ENCODE assay signal across 1 cellular context in the genomic region with DNA sequence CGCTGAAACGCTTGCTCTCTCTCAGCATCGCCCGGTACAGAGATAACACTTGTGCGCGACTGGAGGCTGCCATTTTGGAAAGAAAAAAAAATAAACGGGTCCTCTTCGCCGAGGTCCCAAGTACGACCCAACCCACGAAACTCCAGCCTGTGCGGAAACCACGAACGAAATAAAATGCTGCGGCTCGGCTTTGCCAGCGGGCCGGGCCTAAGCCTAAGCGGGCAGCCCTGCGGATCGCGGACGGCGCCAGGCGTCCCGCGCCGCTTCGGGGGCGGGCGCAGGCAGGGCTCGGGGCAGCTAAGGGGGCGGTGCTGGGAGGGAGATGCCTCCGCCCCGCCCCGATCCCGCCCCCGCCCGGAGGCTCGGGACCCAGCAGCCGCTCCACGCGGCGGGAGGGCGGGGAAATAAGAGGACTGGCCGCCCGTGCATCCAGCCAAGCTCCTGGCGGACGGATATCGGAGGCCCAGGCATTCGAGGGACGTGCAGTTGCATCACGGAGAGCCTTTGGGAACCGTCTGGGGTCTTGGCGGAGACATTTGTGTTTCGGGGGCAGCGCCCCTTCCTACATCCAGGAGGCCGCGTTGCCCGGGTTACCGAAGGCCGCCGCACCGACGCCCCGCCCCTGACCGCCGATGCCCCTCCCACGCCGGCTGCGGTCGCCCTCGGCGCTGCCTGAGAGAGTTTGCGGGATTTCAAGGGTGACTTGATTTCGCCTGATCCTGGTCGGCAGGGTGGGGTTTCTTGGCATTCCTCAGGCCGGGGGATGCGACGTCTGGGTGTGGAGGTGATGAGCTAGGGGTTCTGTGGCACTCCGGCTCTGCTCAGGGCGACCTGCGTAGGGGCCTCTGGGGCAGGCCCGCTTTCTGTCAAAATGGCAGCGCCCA.
A peak's percentile ranks its signal among the peaks of the same experiment; 100 is the strongest.
TF ChIP-seq lines count a peak whose summit lies in the region.

A gene (plus strand): TSS at position 853 of the 884 bp plus-strand sequence.
A gene (minus strand): TSS at position 290 of the 884 bp plus-strand sequence. CDS start 217 bp downstream, at position 73.

TF ChIP-seq in HepG2, 621 proteins besides CTCF, POLR2A, EP300 and RAD21 (continued from another document and continues in another):
- TF ChIP-seq DNMT3B (CRISPR knock-in tag; conservative IDR thresholded peaks at IDR 0.05) (no peak), SMARCE1 (IDR thresholded peaks at IDR 0.05; ENCODE audit: borderline replicate concordance) (no peak), HOXA7 (CRISPR knock-in tag; IDR thresholded peaks at IDR 0.05) (no peak), DNMT1 (CRISPR knock-in tag; IDR thresholded peaks at IDR 0.05) (0 out of 2 replicates have a peak, but pooled peaks have one; percentile 39), CENPX (CRISPR knock-in tag; IDR thresholded peaks at IDR 0.05) (no peak), FOSL1 (CRISPR knock-in tag; IDR thresholded peaks at IDR 0.05; ENCODE audit: borderline replicate concordance) (no peak), GTF2F1 (IDR thresholded peaks at IDR 0.05; ENCODE audit: low read length) (no peak), ZNF567 (CRISPR knock-in tag; IDR thresholded peaks at IDR 0.05; ENCODE audit: borderline replicate concordance) (no peak; the same call in 1 of the 2 replicates), NPAS2 (CRISPR knock-in tag; IDR thresholded peaks at IDR 0.05; ENCODE audit: borderline replicate concordance) (no peak), RCOR2 (CRISPR knock-in tag; IDR thresholded peaks at IDR 0.05) (no peak), GATAD2A (CRISPR knock-in tag; IDR thresholded peaks at IDR 0.05) (no peak), SCMH1 (CRISPR knock-in tag; IDR thresholded peaks at IDR 0.05; ENCODE audit: borderline replicate concordance) (no peak), KLF9 (CRISPR knock-in tag; IDR thresholded peaks at IDR 0.05; ENCODE audit: low read depth) (0 out of 2 replicates have a peak, but pooled peaks have one; percentile 33), SRSF4 (IDR thresholded peaks at IDR 0.05; ENCODE audit: low read depth, low read length, poor library complexity, severe bottlenecking) (no peak), MAFK (conservative IDR thresholded peaks at IDR 0.05 in 1 of 2, IDR thresholded peaks at IDR 0.05 in 1 of 2; ENCODE audit: low read length in 2 of 2) (no peak), ZNF776 (CRISPR knock-in tag; IDR thresholded peaks at IDR 0.05) (no peak), ZNF556 (CRISPR knock-in tag; IDR thresholded peaks at IDR 0.05; ENCODE audit: borderline replicate concordance) (no peak), ASH2L (IDR thresholded peaks at IDR 0.05; ENCODE audit: insufficient read length, low read depth, low read length) (peak; percentile 96), JARID2 (CRISPR knock-in tag; IDR thresholded peaks at IDR 0.05; ENCODE audit: insufficient replicate concordance) (no peak), MYNN (CRISPR knock-in tag; IDR thresholded peaks at IDR 0.05; ENCODE audit: low read depth) (0 out of 2 replicates have a peak, but pooled peaks have one; percentile 61), ZSCAN22 (CRISPR knock-in tag; IDR thresholded peaks at IDR 0.05) (no peak), ZNF720 (CRISPR knock-in tag; IDR thresholded peaks at IDR 0.05) (no peak), ZNF766 (CRISPR knock-in tag; IDR thresholded peaks at IDR 0.05; ENCODE audit: borderline replicate concordance) (peak; percentile 76), GABPB1 (CRISPR knock-in tag; IDR thresholded peaks at IDR 0.05) (peak; percentile 82), NKX3-1 (CRISPR knock-in tag; IDR thresholded peaks at IDR 0.05) (peak; percentile 44; the same call in 1 of the 2 replicates)
- TF ChIP-seq, protein P1, sequence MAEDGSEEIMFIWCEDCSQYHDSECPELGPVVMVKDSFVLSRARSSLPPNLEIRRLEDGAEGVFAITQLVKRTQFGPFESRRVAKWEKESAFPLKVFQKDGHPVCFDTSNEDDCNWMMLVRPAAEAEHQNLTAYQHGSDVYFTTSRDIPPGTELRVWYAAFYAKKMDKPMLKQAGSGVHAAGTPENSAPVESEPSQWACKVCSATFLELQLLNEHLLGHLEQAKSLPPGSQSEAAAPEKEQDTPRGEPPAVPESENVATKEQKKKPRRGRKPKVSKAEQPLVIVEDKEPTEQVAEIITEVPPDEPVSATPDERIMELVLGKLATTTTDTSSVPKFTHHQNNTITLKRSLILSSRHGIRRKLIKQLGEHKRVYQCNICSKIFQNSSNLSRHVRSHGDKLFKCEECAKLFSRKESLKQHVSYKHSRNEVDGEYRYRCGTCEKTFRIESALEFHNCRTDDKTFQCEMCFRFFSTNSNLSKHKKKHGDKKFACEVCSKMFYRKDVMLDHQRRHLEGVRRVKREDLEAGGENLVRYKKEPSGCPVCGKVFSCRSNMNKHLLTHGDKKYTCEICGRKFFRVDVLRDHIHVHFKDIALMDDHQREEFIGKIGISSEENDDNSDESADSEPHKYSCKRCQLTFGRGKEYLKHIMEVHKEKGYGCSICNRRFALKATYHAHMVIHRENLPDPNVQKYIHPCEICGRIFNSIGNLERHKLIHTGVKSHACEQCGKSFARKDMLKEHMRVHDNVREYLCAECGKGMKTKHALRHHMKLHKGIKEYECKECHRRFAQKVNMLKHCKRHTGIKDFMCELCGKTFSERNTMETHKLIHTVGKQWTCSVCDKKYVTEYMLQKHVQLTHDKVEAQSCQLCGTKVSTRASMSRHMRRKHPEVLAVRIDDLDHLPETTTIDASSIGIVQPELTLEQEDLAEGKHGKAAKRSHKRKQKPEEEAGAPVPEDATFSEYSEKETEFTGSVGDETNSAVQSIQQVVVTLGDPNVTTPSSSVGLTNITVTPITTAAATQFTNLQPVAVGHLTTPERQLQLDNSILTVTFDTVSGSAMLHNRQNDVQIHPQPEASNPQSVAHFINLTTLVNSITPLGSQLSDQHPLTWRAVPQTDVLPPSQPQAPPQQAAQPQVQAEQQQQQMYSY (CRISPR knock-in tag; IDR thresholded peaks at IDR 0.05): no peak
- TF ChIP-seq, protein P2, sequence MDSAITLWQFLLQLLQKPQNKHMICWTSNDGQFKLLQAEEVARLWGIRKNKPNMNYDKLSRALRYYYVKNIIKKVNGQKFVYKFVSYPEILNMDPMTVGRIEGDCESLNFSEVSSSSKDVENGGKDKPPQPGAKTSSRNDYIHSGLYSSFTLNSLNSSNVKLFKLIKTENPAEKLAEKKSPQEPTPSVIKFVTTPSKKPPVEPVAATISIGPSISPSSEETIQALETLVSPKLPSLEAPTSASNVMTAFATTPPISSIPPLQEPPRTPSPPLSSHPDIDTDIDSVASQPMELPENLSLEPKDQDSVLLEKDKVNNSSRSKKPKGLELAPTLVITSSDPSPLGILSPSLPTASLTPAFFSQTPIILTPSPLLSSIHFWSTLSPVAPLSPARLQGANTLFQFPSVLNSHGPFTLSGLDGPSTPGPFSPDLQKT (CRISPR knock-in tag; IDR thresholded peaks at IDR 0.05; ENCODE audit: borderline replicate concordance): no peak
- TF ChIP-seq, protein P3, sequence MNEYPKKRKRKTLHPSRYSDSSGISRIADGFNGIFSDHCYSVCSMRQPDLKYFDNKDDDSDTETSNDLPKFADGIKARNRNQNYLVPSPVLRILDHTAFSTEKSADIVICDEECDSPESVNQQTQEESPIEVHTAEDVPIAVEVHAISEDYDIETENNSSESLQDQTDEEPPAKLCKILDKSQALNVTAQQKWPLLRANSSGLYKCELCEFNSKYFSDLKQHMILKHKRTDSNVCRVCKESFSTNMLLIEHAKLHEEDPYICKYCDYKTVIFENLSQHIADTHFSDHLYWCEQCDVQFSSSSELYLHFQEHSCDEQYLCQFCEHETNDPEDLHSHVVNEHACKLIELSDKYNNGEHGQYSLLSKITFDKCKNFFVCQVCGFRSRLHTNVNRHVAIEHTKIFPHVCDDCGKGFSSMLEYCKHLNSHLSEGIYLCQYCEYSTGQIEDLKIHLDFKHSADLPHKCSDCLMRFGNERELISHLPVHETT (CRISPR knock-in tag; conservative IDR thresholded peaks at IDR 0.05): peak; percentile 58; the same call in 1 of the 2 replicates
- TF ChIP-seq, protein P4, sequence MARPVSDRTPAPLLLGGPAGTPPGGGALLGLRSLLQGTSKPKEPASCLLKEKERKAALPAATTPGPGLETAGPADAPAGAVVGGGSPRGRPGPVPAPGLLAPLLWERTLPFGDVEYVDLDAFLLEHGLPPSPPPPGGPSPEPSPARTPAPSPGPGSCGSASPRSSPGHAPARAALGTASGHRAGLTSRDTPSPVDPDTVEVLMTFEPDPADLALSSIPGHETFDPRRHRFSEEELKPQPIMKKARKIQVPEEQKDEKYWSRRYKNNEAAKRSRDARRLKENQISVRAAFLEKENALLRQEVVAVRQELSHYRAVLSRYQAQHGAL (CRISPR knock-in tag; IDR thresholded peaks at IDR 0.05; ENCODE audit: not compliant biosample characterization): peak; percentile 30
- TF ChIP-seq, protein P5, sequence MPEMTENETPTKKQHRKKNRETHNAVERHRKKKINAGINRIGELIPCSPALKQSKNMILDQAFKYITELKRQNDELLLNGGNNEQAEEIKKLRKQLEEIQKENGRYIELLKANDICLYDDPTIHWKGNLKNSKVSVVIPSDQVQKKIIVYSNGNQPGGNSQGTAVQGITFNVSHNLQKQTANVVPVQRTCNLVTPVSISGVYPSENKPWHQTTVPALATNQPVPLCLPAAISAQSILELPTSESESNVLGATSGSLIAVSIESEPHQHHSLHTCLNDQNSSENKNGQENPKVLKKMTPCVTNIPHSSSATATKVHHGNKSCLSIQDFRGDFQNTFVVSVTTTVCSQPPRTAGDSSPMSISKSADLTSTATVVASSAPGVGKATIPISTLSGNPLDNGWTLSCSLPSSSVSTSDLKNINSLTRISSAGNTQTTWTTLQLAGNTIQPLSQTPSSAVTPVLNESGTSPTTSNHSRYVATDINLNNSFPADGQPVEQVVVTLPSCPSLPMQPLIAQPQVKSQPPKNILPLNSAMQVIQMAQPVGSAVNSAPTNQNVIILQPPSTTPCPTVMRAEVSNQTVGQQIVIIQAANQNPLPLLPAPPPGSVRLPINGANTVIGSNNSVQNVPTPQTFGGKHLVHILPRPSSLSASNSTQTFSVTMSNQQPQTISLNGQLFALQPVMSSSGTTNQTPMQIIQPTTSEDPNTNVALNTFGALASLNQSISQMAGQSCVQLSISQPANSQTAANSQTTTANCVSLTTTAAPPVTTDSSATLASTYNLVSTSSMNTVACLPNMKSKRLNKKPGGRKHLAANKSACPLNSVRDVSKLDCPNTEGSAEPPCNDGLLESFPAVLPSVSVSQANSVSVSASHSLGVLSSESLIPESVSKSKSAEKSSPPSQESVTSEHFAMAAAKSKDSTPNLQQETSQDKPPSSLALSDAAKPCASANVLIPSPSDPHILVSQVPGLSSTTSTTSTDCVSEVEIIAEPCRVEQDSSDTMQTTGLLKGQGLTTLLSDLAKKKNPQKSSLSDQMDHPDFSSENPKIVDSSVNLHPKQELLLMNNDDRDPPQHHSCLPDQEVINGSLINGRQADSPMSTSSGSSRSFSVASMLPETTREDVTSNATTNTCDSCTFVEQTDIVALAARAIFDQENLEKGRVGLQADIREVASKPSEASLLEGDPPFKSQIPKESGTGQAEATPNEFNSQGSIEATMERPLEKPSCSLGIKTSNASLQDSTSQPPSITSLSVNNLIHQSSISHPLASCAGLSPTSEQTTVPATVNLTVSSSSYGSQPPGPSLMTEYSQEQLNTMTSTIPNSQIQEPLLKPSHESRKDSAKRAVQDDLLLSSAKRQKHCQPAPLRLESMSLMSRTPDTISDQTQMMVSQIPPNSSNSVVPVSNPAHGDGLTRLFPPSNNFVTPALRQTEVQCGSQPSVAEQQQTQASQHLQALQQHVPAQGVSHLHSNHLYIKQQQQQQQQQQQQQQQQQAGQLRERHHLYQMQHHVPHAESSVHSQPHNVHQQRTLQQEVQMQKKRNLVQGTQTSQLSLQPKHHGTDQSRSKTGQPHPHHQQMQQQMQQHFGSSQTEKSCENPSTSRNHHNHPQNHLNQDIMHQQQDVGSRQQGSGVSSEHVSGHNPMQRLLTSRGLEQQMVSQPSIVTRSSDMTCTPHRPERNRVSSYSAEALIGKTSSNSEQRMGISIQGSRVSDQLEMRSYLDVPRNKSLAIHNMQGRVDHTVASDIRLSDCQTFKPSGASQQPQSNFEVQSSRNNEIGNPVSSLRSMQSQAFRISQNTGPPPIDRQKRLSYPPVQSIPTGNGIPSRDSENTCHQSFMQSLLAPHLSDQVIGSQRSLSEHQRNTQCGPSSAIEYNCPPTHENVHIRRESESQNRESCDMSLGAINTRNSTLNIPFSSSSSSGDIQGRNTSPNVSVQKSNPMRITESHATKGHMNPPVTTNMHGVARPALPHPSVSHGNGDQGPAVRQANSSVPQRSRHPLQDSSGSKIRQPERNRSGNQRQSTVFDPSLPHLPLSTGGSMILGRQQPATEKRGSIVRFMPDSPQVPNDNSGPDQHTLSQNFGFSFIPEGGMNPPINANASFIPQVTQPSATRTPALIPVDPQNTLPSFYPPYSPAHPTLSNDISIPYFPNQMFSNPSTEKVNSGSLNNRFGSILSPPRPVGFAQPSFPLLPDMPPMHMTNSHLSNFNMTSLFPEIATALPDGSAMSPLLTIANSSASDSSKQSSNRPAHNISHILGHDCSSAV (CRISPR knock-in tag; IDR thresholded peaks at IDR 0.05; ENCODE audit: borderline replicate concordance): no peak
- TF ChIP-seq, protein P6, sequence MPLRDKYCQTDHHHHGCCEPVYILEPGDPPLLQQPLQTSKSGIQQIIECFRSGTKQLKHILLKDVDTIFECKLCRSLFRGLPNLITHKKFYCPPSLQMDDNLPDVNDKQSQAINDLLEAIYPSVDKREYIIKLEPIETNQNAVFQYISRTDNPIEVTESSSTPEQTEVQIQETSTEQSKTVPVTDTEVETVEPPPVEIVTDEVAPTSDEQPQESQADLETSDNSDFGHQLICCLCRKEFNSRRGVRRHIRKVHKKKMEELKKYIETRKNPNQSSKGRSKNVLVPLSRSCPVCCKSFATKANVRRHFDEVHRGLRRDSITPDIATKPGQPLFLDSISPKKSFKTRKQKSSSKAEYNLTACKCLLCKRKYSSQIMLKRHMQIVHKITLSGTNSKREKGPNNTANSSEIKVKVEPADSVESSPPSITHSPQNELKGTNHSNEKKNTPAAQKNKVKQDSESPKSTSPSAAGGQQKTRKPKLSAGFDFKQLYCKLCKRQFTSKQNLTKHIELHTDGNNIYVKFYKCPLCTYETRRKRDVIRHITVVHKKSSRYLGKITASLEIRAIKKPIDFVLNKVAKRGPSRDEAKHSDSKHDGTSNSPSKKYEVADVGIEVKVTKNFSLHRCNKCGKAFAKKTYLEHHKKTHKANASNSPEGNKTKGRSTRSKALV (CRISPR knock-in tag; IDR thresholded peaks at IDR 0.05): 0 out of 2 replicates have a peak, but pooled peaks have one; percentile 15
- TF ChIP-seq, protein P7, sequence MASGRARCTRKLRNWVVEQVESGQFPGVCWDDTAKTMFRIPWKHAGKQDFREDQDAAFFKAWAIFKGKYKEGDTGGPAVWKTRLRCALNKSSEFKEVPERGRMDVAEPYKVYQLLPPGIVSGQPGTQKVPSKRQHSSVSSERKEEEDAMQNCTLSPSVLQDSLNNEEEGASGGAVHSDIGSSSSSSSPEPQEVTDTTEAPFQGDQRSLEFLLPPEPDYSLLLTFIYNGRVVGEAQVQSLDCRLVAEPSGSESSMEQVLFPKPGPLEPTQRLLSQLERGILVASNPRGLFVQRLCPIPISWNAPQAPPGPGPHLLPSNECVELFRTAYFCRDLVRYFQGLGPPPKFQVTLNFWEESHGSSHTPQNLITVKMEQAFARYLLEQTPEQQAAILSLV (CRISPR knock-in tag; IDR thresholded peaks at IDR 0.05; ENCODE audit: borderline replicate concordance): 0 out of 2 replicates have a peak, but pooled peaks have one; percentile 58
